Comparison of ENCODE assay signal across 1 cellular context in genomic region chr16:29355339-29356059, GRCh38. TPM values are rescaled to one million over a fixed set of nuclear protein-coding genes. Genes with fewer than 3 reads are reported as not detected.
"Had no signal": no experiment of that assay in that cellular context is flagged by ENCODE, and none has a peak within 500 bp of the region (broad histone marks: within the 10 kb centered on the region; RNA-seq: fewer than 3 reads in every experiment).

No MANE protein-coding gene starts in this region.

RNA-seq across cellular contexts. Expression of gene NPIPB11, which starts 51.0 kb away (rescaled TPM):
- total RNA-seq: SK-MEL-5 had no signal
